In the genomic region with DNA sequence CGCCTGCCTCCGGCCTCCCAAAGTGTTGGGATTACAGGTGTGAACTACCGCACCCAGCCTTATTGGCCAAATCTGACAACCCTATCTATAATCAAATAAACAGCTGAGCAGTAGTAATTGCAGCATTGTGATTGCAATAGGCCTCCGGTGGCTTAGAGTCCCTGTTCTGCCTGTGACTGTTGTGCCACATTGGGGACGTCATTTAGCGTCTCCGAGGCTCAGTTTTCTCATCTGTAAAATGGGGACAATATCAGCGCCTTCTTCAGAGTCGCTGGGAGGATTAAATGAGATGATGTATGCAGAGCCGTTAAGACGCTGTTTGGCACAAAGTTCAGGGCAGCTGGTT, we compare ENCODE assay signal across 9 cellular contexts. TPM values are rescaled to one million over a fixed set of nuclear protein-coding genes. Genes with fewer than 3 reads are reported as not detected.
DNase-seq lines count a peak whose midpoint lies in the region; ATAC-seq and TF ChIP-seq lines count a peak whose summit lies in the region.
"Had no signal": no experiment of that assay in that cellular context is flagged by ENCODE, and none has a peak within 500 bp of the region (broad histone marks: within the 10 kb centered on the region; RNA-seq: fewer than 3 reads in every experiment).

No MANE protein-coding gene starts in this region.

- TF ChIP-seq CTCF in brain microvascular endothelial cell (IDR thresholded peaks at IDR 0.05; ENCODE audit: low read depth, low read length, missing control alignments) (no peak), lung (IDR thresholded peaks at IDR 0.05; ENCODE audit: control extremely low read depth, extremely low read depth) (no peak), type B pancreatic cell (conservative IDR thresholded peaks at IDR 0.05) (no peak)

- H3K36me3 ChIP-seq in brain microvascular endothelial cell (replicated peaks) (peaks cover 30% of the 10 kb centered on the region), lung (ENCODE audit: control insufficient read depth in 2 of 2, insufficient read depth in 2 of 2, low read length in 2 of 2) (peaks cover 0 to 2% of the 10 kb centered on the region in 2 donors)

- peaks cover 67% of the 10 kb centered on the region for H3K4me1 Mint-ChIP-seq in activated naive CD4-positive, alpha-beta T cell treated with anti-CD3 and anti-CD28 coated beads, Interleukin-2, amount 50 U/mL, for 24 hours
- peaks cover 37% of the 10 kb centered on the region for H3K4me1 Mint-ChIP-seq in type B pancreatic cell (ENCODE audit: unreplicated experiment)

- peaks cover 16 to 21% of the 10 kb centered on the region in 2 donors for H3K4me1 ChIP-seq in lung (ENCODE audit: control insufficient read depth in 2 of 2, insufficient read depth in 2 of 2, low read length in 2 of 2)

- peak overlapping the region; percentile 36 for H3K4me3 ChIP-seq in brain microvascular endothelial cell (ENCODE audit: low read depth, low read length)
- H3K4me3 ChIP-seq in lung = no peak overlapping the region

- peak overlapping the region; percentile 95 for H3K27ac ChIP-seq in brain microvascular endothelial cell
- peak overlapping the region; percentile 95 for H3K27ac ChIP-seq in lung (ENCODE audit: low read depth in 1 of 2, low read length in 1 of 2)

- DNase-seq in activated naive CD4-positive, alpha-beta T cell treated with Interleukin-2 at 50 U/mL for 16 hours = no peak
- DNase-seq in brain microvascular endothelial cell (no peak), lung (ENCODE audit: low spot score) (no peak), type B pancreatic cell (ENCODE audit: extremely low spot score, unreplicated experiment) (no peak), islet precursor cell (no peak), NCI-H1105 (lab: John Stamatoyannopoulos, UW) (no peak)

- peak overlapping the region; percentile 74 for H3K4me3 Mint-ChIP-seq in activated naive CD4-positive, alpha-beta T cell treated with anti-CD3 and anti-CD28 coated beads, Interleukin-2, amount 50 U/mL, for 24 hours
- H3K4me3 Mint-ChIP-seq in type B pancreatic cell = peak overlapping the region; percentile 76

- no peak for ATAC-seq in lung (ENCODE audit: insufficient read depth, low FRiP score)
- no peak for ATAC-seq in HG02870 (IDR thresholded peaks at IDR 0.05; ENCODE audit: unreplicated experiment)

- H3K27me3 ChIP-seq in brain microvascular endothelial cell (replicated peaks) = no peaks in the 10 kb centered on the region
- no peaks in the 10 kb centered on the region for H3K27me3 ChIP-seq in lung (ENCODE audit: control insufficient read depth, insufficient read depth)

- no peaks in the 10 kb centered on the region for H3K27me3 Mint-ChIP-seq in activated naive CD4-positive, alpha-beta T cell treated with anti-CD3 and anti-CD28 coated beads, Interleukin-2, amount 50 U/mL, for 24 hours
- H3K27me3 Mint-ChIP-seq in type B pancreatic cell = peaks cover 3% of the 10 kb centered on the region

- no peaks in the 10 kb centered on the region for H3K9me3 ChIP-seq in lung (ENCODE audit: control insufficient read depth in 2 of 2, insufficient read depth in 1 of 2, low read length in 1 of 2)

- no peaks in the 10 kb centered on the region for H3K36me3 Mint-ChIP-seq in activated naive CD4-positive, alpha-beta T cell treated with anti-CD3 and anti-CD28 coated beads, Interleukin-2, amount 50 U/mL, for 24 hours
- no peaks in the 10 kb centered on the region for H3K36me3 Mint-ChIP-seq in type B pancreatic cell

- WGBS in lung, 2 donors = 61 to 73% methylated on average over 11 of the region's 11 CpGs

- in situ Hi-C loops in brain microvascular endothelial cell (cut with HindIII; ENCODE audit: low pct_ligation_motif_present, low sequenced_read_pairs) = no loop called here

- H3K9me3 Mint-ChIP-seq in activated naive CD4-positive, alpha-beta T cell treated with anti-CD3 and anti-CD28 coated beads, Interleukin-2, amount 50 U/mL, for 24 hours = no peaks in the 10 kb centered on the region
- H3K9me3 Mint-ChIP-seq in type B pancreatic cell = no peaks in the 10 kb centered on the region

- H3K27ac Mint-ChIP-seq in activated naive CD4-positive, alpha-beta T cell treated with anti-CD3 and anti-CD28 coated beads, Interleukin-2, amount 50 U/mL, for 24 hours = peak overlapping the region; percentile 73
- peak overlapping the region; percentile 17 for H3K27ac Mint-ChIP-seq in type B pancreatic cell

RNA-seq across cellular contexts. Expression of gene CAPN2, which starts 0.5 kb away (rescaled TPM):
- total RNA-seq in lung = 100 to 1,000 TPM; 169 to 353 TPM
- polyA plus RNA-seq in lung = 100 to 1,000 TPM; 144 to 168 TPM
- total RNA-seq in type B pancreatic cell (ENCODE audit: low replicate concordance) = 111 and 120 TPM in 2 replicates

RNA-seq across cellular contexts. Expression of gene CAPN8, which starts 46.3 kb away (rescaled TPM):
- total RNA-seq in lung = 100 to 1,000 TPM in 1 of 2 donors, 10 to 100 TPM in 1; 48.5 to 123 TPM
- 100 to 1,000 TPM in 1 of 2 donors, 10 to 100 TPM in 1; 30.5 to 114 TPM for polyA plus RNA-seq in lung
- 0.71 and 2.3 TPM in 2 replicates for total RNA-seq in type B pancreatic cell (ENCODE audit: low replicate concordance)
- total RNA-seq: Daoy had no signal

Comparison
In these comparisons a context has a peak if more than half of its experiments do, and no peak if none do; other contexts are left out.
1. RNA of gene CAPN8, which starts 46.3 kb away (total RNA-seq): 48.5 to 123 TPM in lung; 0.71 to 2.3 TPM in type B pancreatic cell; every median in the first group is over 10 times any median in the second.